Comparison of ENCODE assay signal across 1 cellular context in the genomic region with DNA sequence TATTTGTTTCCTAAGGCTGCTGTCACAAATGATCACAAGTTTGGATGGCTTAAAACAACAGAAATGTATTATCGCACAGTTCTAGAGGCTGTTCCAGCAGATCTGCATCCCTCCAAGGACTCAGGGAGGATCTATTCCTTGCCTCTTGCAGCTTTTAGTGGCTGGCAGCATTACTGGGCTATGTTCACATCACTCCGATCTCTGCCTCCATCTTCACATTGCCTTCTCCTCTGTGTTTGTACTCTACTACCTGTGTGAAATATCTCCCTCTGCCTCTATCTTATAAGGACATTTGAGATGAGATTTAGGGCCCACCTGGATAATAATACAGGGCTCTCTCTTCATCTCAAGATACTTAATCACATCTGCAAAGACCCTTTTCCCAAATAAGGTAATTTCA.
TF ChIP-seq lines count a peak whose summit lies in the region.

No MANE protein-coding gene starts in this region.

TF ChIP-seq in IMR-90, 13 proteins besides CTCF, POLR2A, EP300 and RAD21 (continued from another document):
- no peak for TF ChIP-seq MAZ (IDR thresholded peaks at IDR 0.05; ENCODE audit: borderline replicate concordance, low read depth, low read length)
- no peak for TF ChIP-seq NFE2L2 (IDR thresholded peaks at IDR 0.05; ENCODE audit: low read depth, low read length)
- no peak for TF ChIP-seq SMC3 (IDR thresholded peaks at IDR 0.05; ENCODE audit: low read depth, low read length)
- TF ChIP-seq, protein P1, sequence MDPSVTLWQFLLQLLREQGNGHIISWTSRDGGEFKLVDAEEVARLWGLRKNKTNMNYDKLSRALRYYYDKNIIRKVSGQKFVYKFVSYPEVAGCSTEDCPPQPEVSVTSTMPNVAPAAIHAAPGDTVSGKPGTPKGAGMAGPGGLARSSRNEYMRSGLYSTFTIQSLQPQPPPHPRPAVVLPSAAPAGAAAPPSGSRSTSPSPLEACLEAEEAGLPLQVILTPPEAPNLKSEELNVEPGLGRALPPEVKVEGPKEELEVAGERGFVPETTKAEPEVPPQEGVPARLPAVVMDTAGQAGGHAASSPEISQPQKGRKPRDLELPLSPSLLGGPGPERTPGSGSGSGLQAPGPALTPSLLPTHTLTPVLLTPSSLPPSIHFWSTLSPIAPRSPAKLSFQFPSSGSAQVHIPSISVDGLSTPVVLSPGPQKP (IDR thresholded peaks at IDR 0.05; ENCODE audit: borderline replicate concordance, low read depth, low read length): no peak
- no peak for TF ChIP-seq MXI1 (IDR thresholded peaks at IDR 0.05; ENCODE audit: borderline replicate concordance, low read depth, low read length)
- no peak for TF ChIP-seq FOS (IDR thresholded peaks at IDR 0.05; ENCODE audit: low read depth, low read length)
- TF ChIP-seq MAFK (IDR thresholded peaks at IDR 0.05; ENCODE audit: low read depth, low read length): no peak
- TF ChIP-seq RFX5 (IDR thresholded peaks at IDR 0.05; ENCODE audit: low read depth, low read length): no peak
- TF ChIP-seq BHLHE40 (IDR thresholded peaks at IDR 0.05; ENCODE audit: low read depth, low read length): no peak
TF ChIP-seq in IMR-90: peak in this region for 0.
